ENCODE assay signal across 12 cellular contexts in the genomic region with DNA sequence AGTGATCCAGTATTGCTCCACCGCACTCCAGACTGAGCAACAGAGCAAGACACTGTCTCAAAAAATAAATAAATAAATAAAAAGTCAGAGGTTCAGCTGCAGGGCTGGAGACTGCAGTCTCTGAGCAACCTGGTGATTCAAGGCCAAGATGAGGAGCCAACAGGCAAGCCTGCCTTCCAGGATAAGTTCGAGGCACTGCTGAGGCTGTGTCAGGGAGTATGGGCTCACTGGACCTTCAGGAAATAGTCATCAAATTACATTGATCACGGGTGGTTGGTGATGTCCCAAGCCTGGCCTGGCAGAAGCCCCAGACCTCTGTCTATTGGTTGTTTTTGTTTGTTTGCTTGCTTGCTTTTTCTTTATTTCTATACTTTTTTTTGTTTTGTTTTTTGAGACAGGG.
DNase-seq lines count a peak whose midpoint lies in the region; ATAC-seq and TF ChIP-seq lines count a peak whose summit lies in the region.
"Had no signal": no experiment of that assay in that cellular context is flagged by ENCODE, and none has a peak within 500 bp of the region (broad histone marks: within the 10 kb centered on the region; RNA-seq: fewer than 3 reads in every experiment).

No MANE protein-coding gene starts in this region.

- no peak for TF ChIP-seq CTCF in HL-60 (IDR thresholded peaks at IDR 0.05; ENCODE audit: insufficient read depth, low read length)
- no peak for TF ChIP-seq CTCF in neutrophil (IDR thresholded peaks at IDR 0.05)

- no peaks in the 10 kb centered on the region for H3K27me3 ChIP-seq in HL-60 (ENCODE audit: insufficient read depth, poor library complexity, severe bottlenecking)
- H3K27me3 ChIP-seq in effector memory CD4-positive, alpha-beta T cell (replicated peaks; ENCODE audit: control insufficient read depth, insufficient read depth, low read length, poor library complexity, severe bottlenecking): no peaks in the 10 kb centered on the region
- no peaks in the 10 kb centered on the region for H3K27me3 ChIP-seq in neutrophil

- no peak for ATAC-seq in HG02588 (IDR thresholded peaks at IDR 0.05; ENCODE audit: unreplicated experiment)

- peaks cover 44% of the 10 kb centered on the region for H3K4me1 ChIP-seq in effector memory CD4-positive, alpha-beta T cell (ENCODE audit: control insufficient read depth, insufficient read depth, low read length, poor library complexity, severe bottlenecking)
- peaks cover 94% of the 10 kb centered on the region in 2 experiments for H3K4me1 ChIP-seq in neutrophil (ENCODE audit: control insufficient read depth in 1 of 2, insufficient read depth in 1 of 2, low read depth in 1 of 2, low read length in 1 of 2)

- H3K4me3 ChIP-seq in HL-60 (replicated peaks; ENCODE audit: insufficient read depth, low read length) (no peak overlapping the region), neutrophil (ENCODE audit: low read depth in 1 of 2, low read length in 1 of 2) (peak overlapping the region in 1 of 2 experiments; percentile 37)
- H3K4me3 ChIP-seq in effector memory CD4-positive, alpha-beta T cell (ENCODE audit: insufficient read depth, low read depth, low read length, poor library complexity, severe bottlenecking): no peak overlapping the region

- no peaks in the 10 kb centered on the region for H3K9me3 ChIP-seq in effector memory CD4-positive, alpha-beta T cell (ENCODE audit: control insufficient read depth, low read length)
- H3K9me3 ChIP-seq in neutrophil: no peaks in the 10 kb centered on the region

- peak; percentile 29 for DNase-seq in DMS53 (lab: John Stamatoyannopoulos, UW)
- no peak for DNase-seq in DMS53 treated with DMSO at 0.1 percent for 48 hours (lab: John Stamatoyannopoulos, UW; ENCODE audit: unreplicated experiment)
- no peak for DNase-seq in HL-60 (ENCODE audit: low read depth in 1 of 2, low spot score in 1 of 2)
- no peak for DNase-seq in effector memory CD4-positive, alpha-beta T cell
- DNase-seq in SIG-M5 treated with dmso at 0.1 percent for 504 hours (lab: John Stamatoyannopoulos, UW; ENCODE audit: unreplicated experiment): no peak
- no peak for DNase-seq in NCI-H2107 treated with DMSO at 0.1 percent for 48 hours (lab: John Stamatoyannopoulos, UW; ENCODE audit: unreplicated experiment)
- DNase-seq: activated T-cell treated with anti-CD3 and anti-CD28 coated beads for 4 hours, DMS153, NCI-H2171 had no signal

- no peaks in the 10 kb centered on the region for H3K36me3 ChIP-seq in effector memory CD4-positive, alpha-beta T cell (ENCODE audit: control insufficient read depth, insufficient read depth, low read length)
- H3K36me3 ChIP-seq in neutrophil: no peaks in the 10 kb centered on the region

- H3K27ac ChIP-seq in HL-60 (replicated peaks) (peak overlapping the region; percentile 84), neutrophil (peak overlapping the region; percentile 97)
- peak overlapping the region; percentile 66 for H3K27ac ChIP-seq in effector memory CD4-positive, alpha-beta T cell (ENCODE audit: insufficient read depth, low read length, poor library complexity, severe bottlenecking)
- H3K27ac ChIP-seq: 22Rv1 had no signal
